20 cellular contexts compared by ENCODE assay signal in genomic region chr2:69992310-69993047, GRCh38. TPM values are rescaled to one million over a fixed set of nuclear protein-coding genes. Genes with fewer than 3 reads are reported as not detected.
DNase-seq lines count a peak whose midpoint lies in the region; ATAC-seq, FAIRE-seq and TF ChIP-seq lines count a peak whose summit lies in the region.
"Had no signal": no experiment of that assay in that cellular context is flagged by ENCODE, and none has a peak within 500 bp of the region (broad histone marks: within the 10 kb centered on the region; RNA-seq: fewer than 3 reads in every experiment).

No MANE protein-coding gene starts in this region.

- POLR2A ChIA-PET in K562 (lab: Yijun Ruan, JAX) = interaction anchor here (1.0 kb wide), 1 partner anchor 63 kb away, joined by 3 read pairs; no protein-coding TSS in a partner anchor

- H2AK5ac ChIP-seq in neuronal stem cell (ENCODE audit: low read depth, low read length) = no peak overlapping the region

- no peak overlapping the region for H4K91ac ChIP-seq in neuronal stem cell (ENCODE audit: low read depth, low read length, poor library complexity)

- H2BK12ac ChIP-seq in neuronal stem cell (ENCODE audit: low read length) = no peak overlapping the region

- no peak for TF ChIP-seq POLR2A in K562 (conservative IDR thresholded peaks at IDR 0.05)

- H2AFZ ChIP-seq in K562 (ENCODE audit: low read depth, low read length) (peak overlapping the region; percentile 54), neuronal stem cell (ENCODE audit: low read length) (no peak overlapping the region)
- H2AFZ ChIP-seq: PC-9 had no signal

- H3K4ac ChIP-seq in neuronal stem cell (ENCODE audit: low read length) = no peak overlapping the region

- no peaks in the 10 kb centered on the region for H4K20me1 ChIP-seq in K562 (replicated peaks; ENCODE audit: control insufficient read depth, insufficient read depth, low read length)
- H4K20me1 ChIP-seq: BLaER1 treated with 17β-estradiol and CSF1 and Interleukin-3, amounts not matched to agents 10 nM and 100 nM had no signal

- no peak overlapping the region for H3K18ac ChIP-seq in neuronal stem cell (ENCODE audit: low read length)

- peaks cover 0 to 8% of the 10 kb centered on the region in 2 donors for H3K36me3 Mint-ChIP-seq in activated naive CD4-positive, alpha-beta T cell treated with anti-CD3 and anti-CD28 coated beads, Interleukin-2, amount 50 U/mL, for 72 hours
- peaks cover 8% of the 10 kb centered on the region for H3K36me3 Mint-ChIP-seq in activated naive CD4-positive, alpha-beta T cell treated with anti-CD3 and anti-CD28 coated beads for 36 hours (ENCODE audit: low read depth)
- peaks cover 18% of the 10 kb centered on the region for H3K36me3 Mint-ChIP-seq in activated T-cell treated with anti-CD3 and anti-CD28 coated beads, Interleukin-2, amount 50 U/mL, for 4 hours (ENCODE audit: insufficient read depth)

- H3K9me3 Mint-ChIP-seq in activated naive CD4-positive, alpha-beta T cell treated with anti-CD3 and anti-CD28 coated beads, Interleukin-2, amount 50 U/mL, for 72 hours = no peaks in the 10 kb centered on the region
- no peaks in the 10 kb centered on the region for H3K9me3 Mint-ChIP-seq in activated naive CD4-positive, alpha-beta T cell treated with anti-CD3 and anti-CD28 coated beads for 36 hours
- H3K9me3 Mint-ChIP-seq in activated T-cell treated with anti-CD3 and anti-CD28 coated beads, Interleukin-2, amount 50 U/mL, for 4 hours = no peaks in the 10 kb centered on the region

- BruUV-seq in K562 (replicated peaks; lab: Mats Ljungman, UMichigan) = no TSS peak

- no peak overlapping the region for H2BK120ac ChIP-seq in neuronal stem cell (ENCODE audit: low read depth, low read length)

- H3K23ac ChIP-seq in neuronal stem cell (ENCODE audit: low read depth, low read length, poor library complexity) = peak overlapping the region; percentile 76

- H3K9ac ChIP-seq in K562 (ENCODE audit: insufficient read depth in 1 of 2, low read depth in 2 of 2, low read length in 2 of 2) (peak overlapping the region in 1 of 2 experiments; percentile 53; a peak in 1 of 4 replicates), neuronal stem cell (ENCODE audit: low read depth, low read length, poor library complexity) (no peak overlapping the region)
- H3K9ac ChIP-seq: KMS-11 had no signal

- H3K79me2 ChIP-seq in K562 (ENCODE audit: control insufficient read depth, insufficient read depth, low read length) = no peaks in the 10 kb centered on the region

- H3K36me3 ChIP-seq in K562 (ENCODE audit: control insufficient read depth, insufficient read depth, low read length) = no peaks in the 10 kb centered on the region
- peaks cover 0 to 37% of the 10 kb centered on the region in 2 donors for H3K36me3 ChIP-seq in neuronal stem cell (replicated peaks in 1 of 2; ENCODE audit: control insufficient read depth in 2 of 2, insufficient read depth in 2 of 2, low read length in 2 of 2)

- H3K27me3 ChIP-seq in K562 (ENCODE audit: control insufficient read depth in 2 of 2, insufficient read depth in 2 of 2, low read length in 2 of 2) = no peaks in the 10 kb centered on the region
- H3K27me3 ChIP-seq in neuronal stem cell (ENCODE audit: control insufficient read depth in 3 of 3, insufficient read depth in 3 of 3, low read depth in 1 of 3, low read length in 3 of 3) = no peaks in the 10 kb centered on the region
- H3K27me3 ChIP-seq: BLaER1 treated with 17β-estradiol and CSF1 and Interleukin-3, amounts not matched to agents 10 nM and 100 nM had no signal

- H4K8ac ChIP-seq in neuronal stem cell (ENCODE audit: low read depth, low read length) = no peak overlapping the region

- TF ChIP-seq EP300 in K562 (IDR thresholded peaks at IDR 0.05; ENCODE audit: low read length) = no peak

- H3K4me1 ChIP-seq in K562 (replicated peaks in 1 of 2; ENCODE audit: control insufficient read depth in 2 of 2, insufficient read depth in 2 of 2, low read length in 2 of 2) = peaks cover 11 to 22% of the 10 kb centered on the region in 2 experiments; a peak in 4 of 5 replicates
- no peaks in the 10 kb centered on the region for H3K4me1 ChIP-seq in neuronal stem cell (ENCODE audit: control insufficient read depth in 2 of 2, insufficient read depth in 1 of 2, low read depth in 1 of 2, low read length in 2 of 2)

- no peak overlapping the region for H3K14ac ChIP-seq in neuronal stem cell (ENCODE audit: low read length)

- FAIRE-seq in K562 (lab: Jason Lieb, UNC) = no peak
- FAIRE-seq: A204.1, G401.6, GM12891 had no signal

- CTCF ChIA-PET in activated naive CD4-positive, alpha-beta T cell treated with anti-CD3 and anti-CD28 coated beads for 36 hours (lab: Charles Lee) = no interaction called here
- CTCF ChIA-PET in K562 (lab: Yijun Ruan, JAX; ENCODE audit: low intra/inter-chr PET ratio) = no interaction called here

- peak overlapping the region; percentile 27 to 66 for H3K27ac Mint-ChIP-seq in activated naive CD4-positive, alpha-beta T cell treated with anti-CD3 and anti-CD28 coated beads, Interleukin-2, amount 50 U/mL, for 72 hours
- no peak overlapping the region for H3K27ac Mint-ChIP-seq in activated naive CD4-positive, alpha-beta T cell treated with anti-CD3 and anti-CD28 coated beads for 36 hours

- no peaks in the 10 kb centered on the region for H3K79me1 ChIP-seq in neuronal stem cell (ENCODE audit: low read depth, low read length)

- H3K9me3 ChIP-seq in K562 (replicated peaks; ENCODE audit: control insufficient read depth, insufficient read depth, low read depth, low read length) (no peaks in the 10 kb centered on the region), neuronal stem cell (replicated peaks in 1 of 2; ENCODE audit: control insufficient read depth in 2 of 2, insufficient read depth in 1 of 2, low read depth in 1 of 2, low read length in 2 of 2) (no peaks in the 10 kb centered on the region)
- H3K9me3 ChIP-seq: BLaER1 treated with 17β-estradiol and CSF1 and Interleukin-3, amounts not matched to agents 10 nM and 100 nM had no signal

- H2BK15ac ChIP-seq in neuronal stem cell (ENCODE audit: low read length) = no peak overlapping the region

- H2BK5ac ChIP-seq in neuronal stem cell (ENCODE audit: low read length) = no peak overlapping the region

- H3K4me2 ChIP-seq in K562 (ENCODE audit: insufficient read depth, low read length) (no peak overlapping the region), neuronal stem cell (ENCODE audit: insufficient read depth, low read length, poor library complexity, severe bottlenecking) (no peak overlapping the region)
- H3K4me2 ChIP-seq: KMS-11, PC-9 had no signal

- no peak for ATAC-seq in activated naive CD4-positive, alpha-beta T cell treated with anti-CD3 and anti-CD28 coated beads, Interleukin-2, amount 50 U/mL, for 72 hours
- ATAC-seq in K562 (no peak), left lobe of liver (no peak)
- ATAC-seq in activated T-cell treated with anti-CD3 and anti-CD28 coated beads, Interleukin-2, amount 50 U/mL, for 4 hours = no peak

- TF ChIP-seq RAD21 in K562 (CRISPR knock-in tag; conservative IDR thresholded peaks at IDR 0.05 in 1 of 2, IDR thresholded peaks at IDR 0.05 in 1 of 2) = no peak

- no peak overlapping the region for H3K4me3 Mint-ChIP-seq in activated naive CD4-positive, alpha-beta T cell treated with anti-CD3 and anti-CD28 coated beads for 36 hours
- no peak overlapping the region for H3K4me3 Mint-ChIP-seq in activated T-cell treated with anti-CD3 and anti-CD28 coated beads, Interleukin-2, amount 50 U/mL, for 4 hours

- TF ChIP-seq CTCF in K562 (IDR thresholded peaks at IDR 0.05 in 2 of 3, conservative IDR thresholded peaks at IDR 0.05 in 1 of 3; ENCODE audit: insufficient read depth in 2 of 3, low read depth in 1 of 3, low read length in 3 of 3) = no peak

- 64% methylated on average over 8 of the region's 8 CpGs for WGBS in K562 (ENCODE audit: insufficient coverage, low coverage, missing lambda C conversion rate)
- WGBS in neuronal stem cell (ENCODE audit: extremely low coverage in 2 of 2, insufficient read length in 2 of 2, insufficient replicate concordance in 1 of 2), 2 donors = no CpG with 5 or more reads among the region's 8 CpGs

- DNase-seq in activated naive CD4-positive, alpha-beta T cell treated with anti-CD3 and anti-CD28 coated beads, Interleukin-2, amount 50 U/mL, for 72 hours (ENCODE audit: low spot score in 2 of 2) = no peak
- DNase-seq in activated naive CD4-positive, alpha-beta T cell treated with anti-CD3 and anti-CD28 coated beads for 36 hours = no peak
- DNase-seq in K562 (ENCODE audit: extremely low read depth in 1 of 4, low spot score in 3 of 4) (peak in 1 of 4 experiments; percentile 14), neuronal stem cell (ENCODE audit: low spot score) (no peak), left lobe of liver (ENCODE audit: low spot score) (no peak), NCI-H2081 (lab: John Stamatoyannopoulos, UW) (no peak)
- DNase-seq in activated T-cell treated with anti-CD3 and anti-CD28 coated beads, Interleukin-2, amount 50 U/mL, for 4 hours = no peak
- DNase-seq: DND-41, GOT3, NCI-H1092, NCI-H146, NCI-H2081 treated with DMSO at 0.1 percent for 48 hours, NCI-H510A treated with DMSO at 0.1 percent for 48 hours, PC-9, Right ventricle myocardium superior had no signal

- no peaks in the 10 kb centered on the region for H3K27me3 Mint-ChIP-seq in activated naive CD4-positive, alpha-beta T cell treated with anti-CD3 and anti-CD28 coated beads for 36 hours (ENCODE audit: low read depth)
- no peaks in the 10 kb centered on the region for H3K27me3 Mint-ChIP-seq in activated T-cell treated with anti-CD3 and anti-CD28 coated beads, Interleukin-2, amount 50 U/mL, for 4 hours (ENCODE audit: low read depth)

- intact Hi-C loops in activated naive CD4-positive, alpha-beta T cell treated with anti-CD3 and anti-CD28 coated beads for 36 hours (cut with micrococcal nuclease) = no loop called here
- intact Hi-C loops in K562 (cut with micrococcal nuclease) = no loop called here

- H3K27ac ChIP-seq in K562 (ENCODE audit: extremely low read depth, low read depth, low read length) (no peak overlapping the region), neuronal stem cell (replicated peaks; ENCODE audit: low read length) (no peak overlapping the region)
- H3K27ac ChIP-seq: KMS-11, PC-9 had no signal

- H3K9me1 ChIP-seq in K562 (ENCODE audit: control insufficient read depth, insufficient read depth, low read length) = no peaks in the 10 kb centered on the region

- H3K4me1 Mint-ChIP-seq in activated naive CD4-positive, alpha-beta T cell treated with anti-CD3 and anti-CD28 coated beads for 36 hours (ENCODE audit: low read depth) = peaks cover 6% of the 10 kb centered on the region
- peaks cover 3% of the 10 kb centered on the region for H3K4me1 Mint-ChIP-seq in activated T-cell treated with anti-CD3 and anti-CD28 coated beads, Interleukin-2, amount 50 U/mL, for 4 hours (ENCODE audit: low read depth)

- H3K4me3 ChIP-seq in K562 (no peak overlapping the region), neuronal stem cell (ENCODE audit: low read length in 2 of 2) (no peak overlapping the region)
- H3K4me3 ChIP-seq: BLaER1 treated with 17β-estradiol and CSF1 and Interleukin-3, amounts not matched to agents 10 nM and 100 nM; PC-9 had no signal

- in situ Hi-C loops in K562 (cut with MboI) = no loop called here

RNA-seq across cellular contexts. Expression of gene ASPRV1, which starts 31.0 kb away (rescaled TPM):
- total RNA-seq in activated naive CD4-positive, alpha-beta T cell treated with anti-CD3 and anti-CD28 coated beads, Interleukin-2, amount 50 U/mL, for 72 hours = 1 to 10 TPM; 1.5 TPM
- under 1 TPM; 0.41 to 0.59 TPM for total RNA-seq in activated naive CD4-positive, alpha-beta T cell treated with anti-CD3 and anti-CD28 coated beads for 36 hours
- total RNA-seq in K562 (2011; cell fraction: chromatin; rRNA removed; ENCODE audit: low replicate concordance) = 1.2 and 2.8 TPM in 2 replicates
- total RNA-seq in K562 (2011; cell fraction: nucleolus; rRNA removed) = 1.6 and 2.0 TPM in 2 replicates
- 1.2 and 1.5 TPM in 2 replicates for total RNA-seq in K562 (2011; cell fraction: nucleoplasm; rRNA removed)
- total RNA-seq in K562 (2014; rRNA removed) = 0.36 and 0.57 TPM in 2 replicates
- 0.33 and 0.45 TPM in 2 replicates for total RNA-seq in K562 (2014; rRNA removed; fragmentation: Illumina TruSeq; extraction: Trizol)
- 0.58 and 0.64 TPM in 2 replicates for total RNA-seq in K562 (2015; rRNA removed; fragmentation: Illumina TruSeq; extraction: Trizol)
- total RNA-seq in K562 (2021) = 0.58 and 0.60 TPM in 2 replicates
- polyA plus RNA-seq in K562 (2011; rRNA removed) = 0.55 and 0.72 TPM in 2 replicates
- 0.43 and 0.48 TPM in 2 replicates for polyA plus RNA-seq in K562 (2011; cell fraction: cytosol; rRNA removed)
- 0.63 TPM in 2 replicates for polyA plus RNA-seq in K562 (2011; cell fraction: nucleus; rRNA removed)
- 0.62 and 0.97 TPM in 2 replicates for polyA plus RNA-seq in K562 (2012)
- 0.45 and 0.60 TPM in 2 replicates for polyA plus RNA-seq in K562 (2014; fragmentation: Illumina TruSeq; extraction: Trizol)
- polyA plus RNA-seq in K562 (2014; fragmentation: Nextera tagmentation; extraction: Ambion mirVana) = under 1 TPM in 1 of 2 experiments, not detected in 1; 0.17 TPM
- 0.49 and 0.71 TPM in 2 replicates for polyA plus RNA-seq in K562 (2014; rRNA removed)
- polyA minus RNA-seq in K562 (2011; rRNA and poly(A)+ RNA removed) = 0.42 and 0.81 TPM in 2 replicates
- polyA minus RNA-seq in K562 (2011; cell fraction: cytosol; rRNA and poly(A)+ RNA removed) = not detected in 2 replicates
- polyA minus RNA-seq in K562 (2011; cell fraction: nucleus; rRNA and poly(A)+ RNA removed) = 0.22 and 0.27 TPM in 2 replicates
- 0.54 TPM for polyA plus RNA-seq in neuronal stem cell (2013, experiment 1 of 2)
- polyA plus RNA-seq in neuronal stem cell (2013, experiment 2 of 2) = 0.75 TPM
- total RNA-seq in left lobe of liver = 0.78 TPM
- under 1 TPM; 0.46 to 0.74 (median 0.54) TPM for total RNA-seq in activated T-cell treated with anti-CD3 and anti-CD28 coated beads, Interleukin-2, amount 50 U/mL, for 4 hours
